In genomic region chr17:7883781-7884386, GRCh38 we compare ENCODE assay signal across 7 cellular contexts. TPM values are rescaled to one million over a fixed set of nuclear protein-coding genes. Genes with fewer than 3 reads are reported as not detected.
A peak's percentile ranks its signal among the peaks of the same experiment; 100 is the strongest.
DNase-seq lines count a peak whose midpoint lies in the region; TF ChIP-seq lines count a peak whose summit lies in the region.

No MANE protein-coding gene starts in this region.

- H3K27me3 Mint-ChIP-seq in activated naive CD4-positive, alpha-beta T cell treated with anti-CD3 and anti-CD28 coated beads, Interleukin-2, amount 50 U/mL, for 24 hours = no peaks in the 10 kb centered on the region

- WGBS in thymus = 3% methylated on average over 3 of the region's 3 CpGs

- TF ChIP-seq CTCF in GM12865 (IDR thresholded peaks at IDR 0.05; ENCODE audit: insufficient read depth, low read depth, low read length, missing control alignments) (no peak), kidney epithelial cell (IDR thresholded peaks at IDR 0.05; ENCODE audit: insufficient read depth, low read length, poor library complexity, severe bottlenecking) (no peak)

- H3K36me3 ChIP-seq in kidney epithelial cell (ENCODE audit: control insufficient read depth, insufficient read depth, low read length) (no peaks in the 10 kb centered on the region), thymus (ENCODE audit: control insufficient read depth, insufficient read depth) (no peaks in the 10 kb centered on the region)

- peaks cover 42% of the 10 kb centered on the region for H3K4me1 ChIP-seq in thymus (ENCODE audit: control insufficient read depth, insufficient read depth, low read length)

- no peaks in the 10 kb centered on the region for H3K4me1 Mint-ChIP-seq in activated naive CD4-positive, alpha-beta T cell treated with anti-CD3 and anti-CD28 coated beads, Interleukin-2, amount 50 U/mL, for 24 hours

- H3K27ac ChIP-seq in thymus (ENCODE audit: low read depth) (peak overlapping the region; percentile 64), caudate nucleus (ENCODE audit: low read depth, low read length) (no peak overlapping the region)

- H3K9me3 ChIP-seq in thymus (ENCODE audit: control insufficient read depth) = no peaks in the 10 kb centered on the region

- H3K27me3 ChIP-seq in kidney epithelial cell (ENCODE audit: control insufficient read depth, insufficient read depth, low read length) (no peaks in the 10 kb centered on the region), thymus (ENCODE audit: control insufficient read depth, insufficient read depth) (no peaks in the 10 kb centered on the region)

- H3K36me3 Mint-ChIP-seq in activated naive CD4-positive, alpha-beta T cell treated with anti-CD3 and anti-CD28 coated beads, Interleukin-2, amount 50 U/mL, for 24 hours = peaks cover 3% of the 10 kb centered on the region

- H3K4me3 ChIP-seq in GM12865 (ENCODE audit: low read depth, low read length) (peak overlapping the region; percentile 31), kidney epithelial cell (ENCODE audit: low read depth, low read length) (peak overlapping the region; percentile 28), thymus (ENCODE audit: low read length) (peak overlapping the region; percentile 82)

- peak overlapping the region; percentile 77 for H3K27ac Mint-ChIP-seq in activated naive CD4-positive, alpha-beta T cell treated with anti-CD3 and anti-CD28 coated beads, Interleukin-2, amount 50 U/mL, for 24 hours

- H3K9me3 Mint-ChIP-seq in activated naive CD4-positive, alpha-beta T cell treated with anti-CD3 and anti-CD28 coated beads, Interleukin-2, amount 50 U/mL, for 24 hours = no peaks in the 10 kb centered on the region

- DNase-seq in GM12865 (ENCODE audit: low read depth) (peak; percentile 54), NCI-H82 (lab: John Stamatoyannopoulos, UW) (peak; percentile 31), kidney epithelial cell (ENCODE audit: low read depth) (no peak), caudate nucleus (lab: John Stamatoyannopoulos, UW) (no peak), cerebellum (ENCODE audit: low spot score) (no peak)

- H3K4me3 Mint-ChIP-seq in activated naive CD4-positive, alpha-beta T cell treated with anti-CD3 and anti-CD28 coated beads, Interleukin-2, amount 50 U/mL, for 24 hours = peak overlapping the region; percentile 73

RNA-seq across cellular contexts. Expression of gene CHD3, which starts 4.7 kb away (rescaled TPM):
- total RNA-seq in kidney epithelial cell (36.2 and 42.4 TPM in 2 replicates), cerebellum (121 TPM)
- 119 TPM for polyA plus RNA-seq in thymus

RNA-seq across cellular contexts. Expression of gene CYB5D1, which starts 26.1 kb away (rescaled TPM):
- 5.3 and 7.4 TPM in 2 replicates for total RNA-seq in kidney epithelial cell
- polyA plus RNA-seq in thymus = 6.0 TPM
- total RNA-seq in cerebellum = 15.3 TPM

RNA-seq across cellular contexts. Expression of gene NAA38, which starts 26.5 kb away (rescaled TPM):
- 50.5 and 51.0 TPM in 2 replicates for total RNA-seq in kidney epithelial cell
- polyA plus RNA-seq in thymus = 85.3 TPM
- total RNA-seq in cerebellum = 28.6 TPM

RNA-seq across cellular contexts. Expression of gene TMEM88, which starts 29.0 kb away (rescaled TPM):
- total RNA-seq in kidney epithelial cell (3.5 and 4.3 TPM in 2 replicates), cerebellum (3.2 TPM)
- polyA plus RNA-seq in thymus = 29.1 TPM

RNA-seq across cellular contexts. Expression of gene RNF227, which starts 32.2 kb away (rescaled TPM):
- 1.5 and 3.9 TPM in 2 replicates for total RNA-seq in kidney epithelial cell
- 5.8 TPM for polyA plus RNA-seq in thymus
- 2.8 TPM for total RNA-seq in cerebellum

Comparison
In these comparisons a context has a peak if more than half of its experiments do, and no peak if none do; other contexts are left out.
1. DNase-seq: peak in GM12865 (single experiment) and NCI-H82 (single experiment); none in kidney epithelial cell (single experiment), caudate nucleus (0 of 61) and cerebellum (single experiment).
2. H3K4me3 ChIP-seq: peak in every context shown above with its lines; median percentile 82 in thymus; 31 in GM12865; 28 in kidney epithelial cell.